In genomic region chr16:47657032-47657431, GRCh38 we compare ENCODE assay signal across 31 cellular contexts.
"Had no signal": no experiment of that assay in that cellular context is flagged by ENCODE, and none has a peak within 500 bp of the region (broad histone marks: within the 10 kb centered on the region; RNA-seq: fewer than 3 reads in every experiment).

No MANE protein-coding gene starts in this region.

- H3K4me1 ChIP-seq: pancreas, psoas muscle, spleen, suprapubic skin, testis, tibial artery, transverse colon, upper lobe of right lung, uterus had no signal

- DNase-seq: naive B cell; natural killer cell; nucleus accumbens; pancreas; posterior cingulate gyrus; psoas muscle; right cardiac atrium; spleen; stimulated activated CD4-positive, alpha-beta T cell treated with anti-CD3 and anti-CD28 coated beads, Interleukin-12 subunit alpha, Interleukin-12 subunit beta, amount 100 ng/mL, for 4 hours; stimulated activated CD4-positive, alpha-beta T cell treated with anti-CD3 and anti-CD28 coated beads, Interleukin-1b, Interleukin-23, amount 100 ng/mL, for 48 hours; stimulated activated CD4-positive, alpha-beta T cell treated with anti-CD3 and anti-CD28 coated beads, Interleukin-4, amount 100 ng/mL, for 1 hour; stimulated activated CD4-positive, alpha-beta T cell treated with anti-CD3 and anti-CD28 coated beads, Interleukin-4, amount 100 ng/mL, for 4 hours; stimulated activated CD8-positive, alpha-beta memory T cell treated with anti-CD3 and anti-CD28 coated beads, Interleukin-4, amount 100 ng/mL, for 48 hours; stimulated activated naive CD4-positive, alpha-beta T cell; stimulated activated naive CD8-positive, alpha-beta T cell treated with anti-CD3 and anti-CD28 coated beads, Interleukin-15, amount 100 ng/mL, for 72 hours; stimulated activated naive CD8-positive, alpha-beta T cell treated with anti-CD3 and anti-CD28 coated beads, Interleukin-15, Interleukin-2, amounts not matched to agents 100 U/mL and 50 U/mL, for 24 hours; substantia nigra; testis; tibial artery; transverse colon; upper lobe of right lung; uterus had no signal

- H3K4me1 Mint-ChIP-seq: natural killer cell; nephron; stimulated activated memory B cell treated with anti-CD40 and anti-IgM and Interleukin-4, amounts not matched to agents 10 μg/mL and 1 μg/mL and 100 μg/mL, for 72 hours; stimulated activated naive CD8-positive, alpha-beta T cell treated with anti-CD3 and anti-CD28 coated beads, Interleukin-15, amount 100 ng/mL, for 72 hours had no signal

- ATAC-seq: natural killer cell; pancreas; psoas muscle; right cardiac atrium; sciatic nerve; stimulated activated memory B cell treated with anti-CD40 and anti-IgM and Interleukin-4, amounts not matched to agents 10 μg/mL and 1 μg/mL and 100 μg/mL, for 72 hours; stimulated activated naive CD8-positive, alpha-beta T cell treated with anti-CD3 and anti-CD28 coated beads, Interleukin-15, amount 100 ng/mL, for 72 hours; stimulated activated naive CD8-positive, alpha-beta T cell treated with anti-CD3 and anti-CD28 coated beads, Interleukin-15, Interleukin-2, amounts not matched to agents 100 U/mL and 50 U/mL, for 24 hours; upper lobe of right lung had no signal

- H3K36me3 ChIP-seq: uterus had no signal

- H3K9me3 ChIP-seq: neutrophil, pancreas, suprapubic skin, testis, tibial artery, transverse colon, upper lobe of right lung, uterus had no signal

- H3K9me3 Mint-ChIP-seq: natural killer cell; nephron; stimulated activated memory B cell treated with anti-CD40 and anti-IgM and Interleukin-4, amounts not matched to agents 10 μg/mL and 1 μg/mL and 100 μg/mL, for 72 hours; stimulated activated naive CD8-positive, alpha-beta T cell treated with anti-CD3 and anti-CD28 coated beads, Interleukin-15, amount 100 ng/mL, for 72 hours; type B pancreatic cell had no signal

- H3K4me3 ChIP-seq: pancreas, psoas muscle, skin epidermis, smooth muscle cell, spleen, suprapubic skin, testis, tibial artery, transverse colon, upper lobe of right lung, uterus had no signal

- H3K27me3 Mint-ChIP-seq: naive B cell; progenitor cell of endocrine pancreas; stimulated activated memory B cell treated with anti-CD40 and anti-IgM and Interleukin-4, amounts not matched to agents 10 μg/mL and 1 μg/mL and 100 μg/mL, for 72 hours; stimulated activated naive CD8-positive, alpha-beta T cell treated with anti-CD3 and anti-CD28 coated beads, Interleukin-15, amount 100 ng/mL, for 72 hours; type B pancreatic cell had no signal

- H3K27me3 ChIP-seq: neutrophil, pancreas, spleen, suprapubic skin, testis, tibial artery, transverse colon, upper lobe of right lung, uterus had no signal

- H3K27ac Mint-ChIP-seq: natural killer cell; nephron; progenitor cell of endocrine pancreas; stimulated activated memory B cell treated with anti-CD40 and anti-IgM and Interleukin-4, amounts not matched to agents 10 μg/mL and 1 μg/mL and 100 μg/mL, for 72 hours; stimulated activated naive CD8-positive, alpha-beta T cell treated with anti-CD3 and anti-CD28 coated beads, Interleukin-15, amount 100 ng/mL, for 72 hours; type B pancreatic cell had no signal

- H3K27ac ChIP-seq: neutrophil, pancreas, psoas muscle, skin epidermis, spleen, suprapubic skin, testis, tibial artery, transverse colon, upper lobe of right lung, uterus had no signal

- H3K4me3 Mint-ChIP-seq: natural killer cell; nephron; stimulated activated memory B cell treated with anti-CD40 and anti-IgM and Interleukin-4, amounts not matched to agents 10 μg/mL and 1 μg/mL and 100 μg/mL, for 72 hours; stimulated activated naive CD8-positive, alpha-beta T cell treated with anti-CD3 and anti-CD28 coated beads, Interleukin-15, amount 100 ng/mL, for 72 hours; type B pancreatic cell had no signal
